8 cellular contexts compared by ENCODE assay signal in genomic region chr6:148746363-148747144, GRCh38. TPM values are rescaled to one million over a fixed set of nuclear protein-coding genes. Genes with fewer than 3 reads are reported as not detected.
DNase-seq lines count a peak whose midpoint lies in the region; ATAC-seq and TF ChIP-seq lines count a peak whose summit lies in the region.

Gene UST (plus strand): TSS chr6:148747030. CDS start chr6:148747431, 401 bp downstream.

- 0% methylated on average over 50 of the region's 50 CpGs for WGBS in lung, 2 donors

- TF ChIP-seq CTCF in lung (IDR thresholded peaks at IDR 0.05; ENCODE audit: control extremely low read depth, extremely low read depth) = peak; percentile 15

- H3K4me1 ChIP-seq in effector memory CD4-positive, alpha-beta T cell (ENCODE audit: control insufficient read depth, insufficient read depth, low read length, poor library complexity, severe bottlenecking) = peaks cover 6% of the 10 kb centered on the region
- H3K4me1 ChIP-seq in lung (ENCODE audit: control insufficient read depth in 2 of 2, insufficient read depth in 2 of 2, low read length in 2 of 2) = peaks cover 0 to 7% of the 10 kb centered on the region in 2 donors

- peak; percentile 42 for ATAC-seq in HG02610 (IDR thresholded peaks at IDR 0.05; ENCODE audit: unreplicated experiment)
- peak; percentile 69 for ATAC-seq in lung (ENCODE audit: insufficient read depth, low FRiP score)

- peak within 1 kb of the TSS; percentile 72 for H3K27ac ChIP-seq in effector memory CD4-positive, alpha-beta T cell (ENCODE audit: insufficient read depth, low read length, poor library complexity, severe bottlenecking)
- H3K27ac ChIP-seq in lung (ENCODE audit: low read depth in 1 of 2, low read length in 1 of 2) = peak within 1 kb of the TSS; percentile 29 to 72

- no peaks in the 10 kb centered on the region for H3K36me3 ChIP-seq in effector memory CD4-positive, alpha-beta T cell (ENCODE audit: control insufficient read depth, insufficient read depth, low read length)
- no peaks in the 10 kb centered on the region for H3K36me3 ChIP-seq in lung (ENCODE audit: control insufficient read depth in 2 of 2, insufficient read depth in 2 of 2, low read length in 2 of 2)

- DNase-seq in ELR (ENCODE audit: low read depth) (peak; percentile 90), NCI-H226 (peak; percentile 88), lung (ENCODE audit: low spot score) (peak; percentile 82), GM19238 (ENCODE audit: insufficient read length, low spot score) (no peak)
- DNase-seq in activated CD4-positive, alpha-beta T cell treated with anti-CD3 and anti-CD28 coated beads, Interleukin-2, amount 50 U/mL, for 4 hours = peak; percentile 48 to 54
- DNase-seq in effector memory CD4-positive, alpha-beta T cell = peak; percentile 58 to 69 (median 64)
- peak; percentile 13 for DNase-seq in stimulated activated CD8-positive, alpha-beta memory T cell treated with anti-CD3 and anti-CD28 coated beads, Interleukin-15, amount 100 ng/mL, for 24 hours (ENCODE audit: low read depth)

- no peaks in the 10 kb centered on the region for H3K27me3 ChIP-seq in effector memory CD4-positive, alpha-beta T cell (replicated peaks; ENCODE audit: control insufficient read depth, insufficient read depth, low read length, poor library complexity, severe bottlenecking)
- no peaks in the 10 kb centered on the region for H3K27me3 ChIP-seq in lung (ENCODE audit: control insufficient read depth, insufficient read depth)

- peak within 1 kb of the TSS; percentile 85 for H3K4me3 ChIP-seq in effector memory CD4-positive, alpha-beta T cell (ENCODE audit: insufficient read depth, low read depth, low read length, poor library complexity, severe bottlenecking)
- H3K4me3 ChIP-seq in lung = peak within 1 kb of the TSS; percentile 25

- H3K9me3 ChIP-seq in effector memory CD4-positive, alpha-beta T cell (ENCODE audit: control insufficient read depth, low read length) = no peaks in the 10 kb centered on the region
- no peaks in the 10 kb centered on the region for H3K9me3 ChIP-seq in lung (ENCODE audit: control insufficient read depth in 2 of 2, insufficient read depth in 1 of 2, low read length in 1 of 2)

RNA-seq across cellular contexts. Expression of gene UST, which starts in this region (rescaled TPM):
- total RNA-seq in lung = 10 to 100 TPM in 1 of 2 donors, 1 to 10 TPM in 1; 8.6 to 24.0 TPM
- polyA plus RNA-seq in lung = 1 to 10 TPM; 4.5 to 5.7 TPM
